Comparison of ENCODE assay signal across 8 cellular contexts in genomic region chr2:43169091-43169936, GRCh38. TPM values are rescaled to one million over a fixed set of nuclear protein-coding genes. Genes with fewer than 3 reads are reported as not detected.
DNase-seq lines count a peak whose midpoint lies in the region; ATAC-seq, FAIRE-seq and TF ChIP-seq lines count a peak whose summit lies in the region.

No MANE protein-coding gene starts in this region.

- no peak for TF ChIP-seq POLR2A in A549 (IDR thresholded peaks at IDR 0.05; ENCODE audit: low read length)

- no peak for FAIRE-seq in A549 (lab: Jason Lieb, UNC)

- no peaks in the 10 kb centered on the region for H3K27me3 Mint-ChIP-seq in natural killer cell treated with Interleukin-12 subunit alpha and Interleukin-12 subunit beta and Interleukin-15 and Interleukin-18, amount 100 ng/mL, for 72 hours

- H3K9me3 Mint-ChIP-seq in natural killer cell treated with Interleukin-12 subunit alpha and Interleukin-12 subunit beta and Interleukin-15 and Interleukin-18, amount 100 ng/mL, for 72 hours, result no peaks in the 10 kb centered on the region

- TF ChIP-seq CTCF in A549 (IDR thresholded peaks at IDR 0.05), result no peak; the same call in 2 of the 3 replicates
- TF ChIP-seq CTCF in OCI-LY3 (IDR thresholded peaks at IDR 0.05; ENCODE audit: low read depth, low read length), result no peak; the same call in none of the 2 replicates

- DNase-seq in A549 (ENCODE audit: low read depth in 1 of 2, low spot score in 1 of 2) (peak in 1 of 2 experiments; percentile 75), dermis blood vessel endothelial cell (peak; percentile 65), NCI-H524 (lab: John Stamatoyannopoulos, UW) (no peak), NCI-H2227 (lab: John Stamatoyannopoulos, UW; ENCODE audit: unreplicated experiment) (no peak), putamen (ENCODE audit: low spot score) (no peak)
- no peak for DNase-seq in natural killer cell treated with Interleukin-12 subunit alpha and Interleukin-12 subunit beta and Interleukin-15 and Interleukin-18, amount 100 ng/mL, for 72 hours (ENCODE audit: low spot score)

- no peaks in the 10 kb centered on the region for H4K20me1 ChIP-seq in OCI-LY3 (ENCODE audit: insufficient read depth, low read length)

- peak in 1 of 2 experiments; percentile 4; a peak in 2 of 5 replicates for TF ChIP-seq RAD21 in A549 (conservative IDR thresholded peaks at IDR 0.05 in 1 of 2, IDR thresholded peaks at IDR 0.05 in 1 of 2)

- POLR2A ChIA-PET in A549 (lab: Yijun Ruan, JAX), result interaction anchor here (0.5 to 0.9 kb wide), 2 partner anchors 11 to 53 kb away, joined by 3 read pairs; no protein-coding TSS in a partner anchor

- peaks cover 44 to 49% of the 10 kb centered on the region in 2 donors for H3K4me1 Mint-ChIP-seq in natural killer cell treated with Interleukin-12 subunit alpha and Interleukin-12 subunit beta and Interleukin-15 and Interleukin-18, amount 100 ng/mL, for 72 hours (ENCODE audit: low read depth in 2 of 2)

- TF ChIP-seq EP300 in A549 (IDR thresholded peaks at IDR 0.05), result no peak

- H3K36me3 Mint-ChIP-seq in natural killer cell treated with Interleukin-12 subunit alpha and Interleukin-12 subunit beta and Interleukin-15 and Interleukin-18, amount 100 ng/mL, for 72 hours, result no peaks in the 10 kb centered on the region

- ATAC-seq in A549 (peak; percentile 37 to 46), GM19438 (IDR thresholded peaks at IDR 0.05; ENCODE audit: low read depth, unreplicated experiment) (peak; percentile 47)
- peak; percentile 37 to 42 for ATAC-seq in natural killer cell treated with Interleukin-12 subunit alpha and Interleukin-12 subunit beta and Interleukin-15 and Interleukin-18, amount 100 ng/mL, for 72 hours

- peak overlapping the region; percentile 88 for H2AFZ ChIP-seq in OCI-LY3 (ENCODE audit: low read depth, low read length)

- 0 out of 3 replicates have a peak overlapping the region, but pooled peaks have one; percentile 1 for H3K4me3 ChIP-seq in A549
- H3K4me3 ChIP-seq in OCI-LY3 (ENCODE audit: low read length), result peak overlapping the region; percentile 61

- no peaks in the 10 kb centered on the region for H3K79me2 ChIP-seq in OCI-LY3 (ENCODE audit: low read length)

- H3K4me1 ChIP-seq in A549 (peaks cover 67% of the 10 kb centered on the region), OCI-LY3 (ENCODE audit: low read length) (peaks cover 60% of the 10 kb centered on the region)

- H3K36me3 ChIP-seq in OCI-LY3 (replicated peaks; ENCODE audit: low read depth, low read length), result no peaks in the 10 kb centered on the region

- H3K4me3 Mint-ChIP-seq in natural killer cell treated with Interleukin-12 subunit alpha and Interleukin-12 subunit beta and Interleukin-15 and Interleukin-18, amount 100 ng/mL, for 72 hours, result peak overlapping the region; percentile 70

- 53% methylated on average over 23 of the region's 24 CpGs for WGBS in A549 (ENCODE audit: missing lambda C conversion rate)

- H3K27ac ChIP-seq in A549, result peak overlapping the region; percentile 82 to 93
- peak overlapping the region; percentile 42; the same call in 1 of the 2 replicates for H3K27ac ChIP-seq in OCI-LY3 (ENCODE audit: low read length)

- CTCF ChIA-PET in A549 (lab: Yijun Ruan, JAX), result interaction anchor here (0.6 to 5.9 kb wide), 17 partner anchors 9 to 341 kb away, joined by 3 to 37 read pairs (median 4); no protein-coding TSS in a partner anchor

- peak overlapping the region; percentile 64 for H3K9ac ChIP-seq in OCI-LY3 (ENCODE audit: low read length)

- H3K27ac Mint-ChIP-seq in natural killer cell treated with Interleukin-12 subunit alpha and Interleukin-12 subunit beta and Interleukin-15 and Interleukin-18, amount 100 ng/mL, for 72 hours, result peak overlapping the region; percentile 50 to 70

- H3K4me2 ChIP-seq in A549 (peak overlapping the region; percentile 66), OCI-LY3 (ENCODE audit: low read length) (peak overlapping the region; percentile 86)

- no peaks in the 10 kb centered on the region for H3K27me3 ChIP-seq in OCI-LY3 (ENCODE audit: low read depth, low read length)

- no peaks in the 10 kb centered on the region for H3K9me3 ChIP-seq in A549
- no peaks in the 10 kb centered on the region for H3K9me3 ChIP-seq in OCI-LY3 (ENCODE audit: insufficient read depth, low read length)

TF ChIP-seq in A549, 52 proteins besides CTCF, POLR2A, EP300 and RAD21:
- no peak; the same call in 2 of the 3 replicates for TF ChIP-seq SMC3 (IDR thresholded peaks at IDR 0.05)
- no peak for TF ChIP-seq EHMT2 (IDR thresholded peaks at IDR 0.05; ENCODE audit: low read depth)
- no peak for TF ChIP-seq ZFP36 (IDR thresholded peaks at IDR 0.05; ENCODE audit: borderline replicate concordance, partially characterized antibody)
- TF ChIP-seq BHLHE40 (IDR thresholded peaks at IDR 0.05; ENCODE audit: low read depth, low read length), result peak; percentile 52
- TF ChIP-seq NR3C1 (IDR thresholded peaks at IDR 0.05), result no peak
- no peak for TF ChIP-seq CBX2 (IDR thresholded peaks at IDR 0.05; ENCODE audit: borderline replicate concordance, low read depth)
- TF ChIP-seq CBX8 (IDR thresholded peaks at IDR 0.05), result no peak
- TF ChIP-seq POLR2AphosphoS2 (conservative IDR thresholded peaks at IDR 0.05; ENCODE audit: low read length), result no peak
- TF ChIP-seq RFX5 (IDR thresholded peaks at IDR 0.05), result no peak
- no peak; the same call in 1 of the 2 replicates for TF ChIP-seq NFE2L2 (conservative IDR thresholded peaks at IDR 0.05; ENCODE audit: low read length)
- TF ChIP-seq ELK1 (IDR thresholded peaks at IDR 0.05; ENCODE audit: low read depth, low read length), result no peak
- no peak for TF ChIP-seq HEYL (CRISPR knock-in tag; IDR thresholded peaks at IDR 0.05)
- TF ChIP-seq REST (IDR thresholded peaks at IDR 0.05), result no peak
- peak; percentile 27; the same call in 1 of the 2 replicates for TF ChIP-seq GATA3 (IDR thresholded peaks at IDR 0.05; ENCODE audit: borderline replicate concordance)
TF ChIP-seq in A549: peak in this region for 2.

RNA-seq across cellular contexts. Expression of gene ZFP36L2, which starts 57.1 kb away (rescaled TPM):
- polyA plus RNA-seq in A549 (2011; rRNA removed) (10.5 and 14.9 TPM in 2 replicates), A549 (2017; fragmentation: RNase III; extraction: RNeasy Plus Mini Kit Qiagen cat#74134 plus additional on column Dnase treatment) (14.5 to 18.2 TPM (median 17.3 TPM) in 3 replicates)
- 8.8 and 14.8 TPM in 2 replicates for polyA plus RNA-seq in A549 (2012; cell fraction: cytosol; rRNA removed)
- polyA plus RNA-seq in A549 (2012; cell fraction: nucleus; rRNA removed), result 9.8 and 17.6 TPM in 2 replicates
- polyA minus RNA-seq in A549 (2011; rRNA and poly(A)+ RNA removed), result 3.3 and 4.0 TPM in 2 replicates
- total RNA-seq in dermis blood vessel endothelial cell, result 13.1 and 30.7 TPM in 2 replicates
- 10 to 100 TPM; 22.3 to 24.7 TPM for total RNA-seq in natural killer cell treated with Interleukin-12 subunit alpha and Interleukin-12 subunit beta and Interleukin-15 and Interleukin-18, amount 100 ng/mL, for 72 hours
